In genomic region chr4:27775156-27775555, GRCh38 we compare ENCODE assay signal across 24 cellular contexts.
"Had no signal": no experiment of that assay in that cellular context is flagged by ENCODE, and none has a peak within 500 bp of the region (broad histone marks: within the 10 kb centered on the region; RNA-seq: fewer than 3 reads in every experiment).

No MANE protein-coding gene starts in this region.

- ATAC-seq: activated CD4-positive, alpha-beta T cell treated with anti-CD3 and anti-CD28 coated beads for 36 hours; activated CD8-positive, alpha-beta memory T cell treated with anti-CD3 and anti-CD28 coated beads, Interleukin-2, amount 10 ng/mL, durations not matched to agents 7 days and 5 days; activated CD8-positive, alpha-beta T cell treated with anti-CD3 and anti-CD28 coated beads, Interleukin-2, amount 10 ng/mL, durations not matched to agents 7 days and 5 days; foreskin keratinocyte; heart left ventricle; left colon; sciatic nerve; stimulated activated effector memory CD8-positive, alpha-beta T cell treated with anti-CD3 and anti-CD28 coated beads, Interleukin-12 subunit alpha, Interleukin-12 subunit beta, amount 100 ng/mL, for 72 hours had no signal

- DNase-seq: activated CD4-positive, alpha-beta T cell treated with anti-CD3 and anti-CD28 coated beads for 36 hours; activated CD4-positive, CD25-positive, alpha-beta regulatory T cell; activated CD8-positive, alpha-beta memory T cell treated with anti-CD3 and anti-CD28 coated beads, Interleukin-2, amount 10 ng/mL, durations not matched to agents 7 days and 5 days; activated CD8-positive, alpha-beta T cell treated with anti-CD3 and anti-CD28 coated beads, Interleukin-2, amount 10 ng/mL, durations not matched to agents 7 days and 5 days; activated naive CD4-positive, alpha-beta T cell treated with Interleukin-2 at 50 U/mL for 16 hours; activated T-cell treated with anti-CD3 and anti-CD28 coated beads, Interleukin-2, amount 50 U/mL, for 48 hours; anterior cingulate cortex; effector CD4-positive, alpha-beta T cell; foreskin keratinocyte; heart left ventricle; hypothalamus; immature natural killer cell; kidney; left colon; mammary epithelial cell; naive B cell; nephron progenitor cell; ovary; retina; stimulated activated CD4-positive, alpha-beta T cell treated with anti-CD3 and anti-CD28 coated beads, Interleukin-12 subunit alpha, Interleukin-12 subunit beta, amount 100 ng/mL, for 4 hours; stimulated activated CD4-positive, alpha-beta T cell treated with anti-CD3 and anti-CD28 coated beads, Interleukin-4, amount 100 ng/mL, for 1 hour; trophoblast cell had no signal
